9 cellular contexts compared by ENCODE assay signal in genomic region chr15:60660290-60661051, GRCh38.
DNase-seq lines count a peak whose midpoint lies in the region; ATAC-seq and TF ChIP-seq lines count a peak whose summit lies in the region.
"Had no signal": no experiment of that assay in that cellular context is flagged by ENCODE, and none has a peak within 500 bp of the region (broad histone marks: within the 10 kb centered on the region; RNA-seq: fewer than 3 reads in every experiment).

No MANE protein-coding gene starts in this region.

- ATAC-seq in HG02588 (IDR thresholded peaks at IDR 0.05; ENCODE audit: unreplicated experiment), result peak; percentile 87

- no peak overlapping the region for H3K4me2 ChIP-seq in hepatocyte

- H3K9me2 ChIP-seq in hepatocyte (replicated peaks; ENCODE audit: insufficient read depth), result no peaks in the 10 kb centered on the region

- H3K27ac ChIP-seq in hepatocyte, result no peak overlapping the region
- H3K27ac ChIP-seq: VCaP had no signal

- no peak overlapping the region for H2AFZ ChIP-seq in hepatocyte

- no peak overlapping the region for H3K4me3 ChIP-seq in hepatocyte

- H3K79me2 ChIP-seq in hepatocyte, result no peaks in the 10 kb centered on the region

- peak; percentile 4 for DNase-seq in DMS53 (lab: John Stamatoyannopoulos, UW)
- no peak for DNase-seq in DMS53 treated with DMSO at 0.1 percent for 48 hours (lab: John Stamatoyannopoulos, UW; ENCODE audit: unreplicated experiment)
- DNase-seq in SK-N-DZ (ENCODE audit: low spot score), result peak; percentile 81
- peak; percentile 33 for DNase-seq in hepatocyte (ENCODE audit: low spot score)
- DNase-seq in UCSD-AML1 (lab: John Stamatoyannopoulos, UW; ENCODE audit: unreplicated experiment), result no peak
- no peak for DNase-seq in activated CD8-positive, alpha-beta memory T cell treated with anti-CD3 and anti-CD28 coated beads, Interleukin-2, amount 50 U/mL, for 4 hours
- DNase-seq in NCI-H1105 (lab: John Stamatoyannopoulos, UW), result no peak

- no peaks in the 10 kb centered on the region for H3K9me3 ChIP-seq in hepatocyte (ENCODE audit: low read depth)

- no peaks in the 10 kb centered on the region for H3K4me1 ChIP-seq in hepatocyte (ENCODE audit: insufficient read depth)

- 74% methylated on average over 4 of the region's 4 CpGs for WGBS in hepatocyte (ENCODE audit: low lambda C conversion rate, missing lambda C conversion rate)

- no peaks in the 10 kb centered on the region for H3K36me3 ChIP-seq in hepatocyte (replicated peaks; ENCODE audit: insufficient read depth, low read depth)

- H3K27me3 ChIP-seq in hepatocyte, result no peaks in the 10 kb centered on the region

- H4K20me1 ChIP-seq in hepatocyte (ENCODE audit: insufficient read depth, poor library complexity, severe bottlenecking), result no peaks in the 10 kb centered on the region

- no peak for TF ChIP-seq CTCF in hepatocyte (IDR thresholded peaks at IDR 0.05; ENCODE audit: poor library complexity)

Comparison
In these comparisons a context has a peak if more than half of its experiments do, and no peak if none do; other contexts are left out.
1. DNase-seq: peak in DMS53 (single experiment), SK-N-DZ (single experiment) and hepatocyte (single experiment); none in DMS53 treated with DMSO at 0.1 percent for 48 hours (single experiment), UCSD-AML1 (single experiment), activated CD8-positive, alpha-beta memory T cell treated with anti-CD3 and anti-CD28 coated beads, Interleukin-2, amount 50 U/mL, for 4 hours (single experiment) and NCI-H1105 (single experiment).